8 cellular contexts compared by ENCODE assay signal in the genomic region with DNA sequence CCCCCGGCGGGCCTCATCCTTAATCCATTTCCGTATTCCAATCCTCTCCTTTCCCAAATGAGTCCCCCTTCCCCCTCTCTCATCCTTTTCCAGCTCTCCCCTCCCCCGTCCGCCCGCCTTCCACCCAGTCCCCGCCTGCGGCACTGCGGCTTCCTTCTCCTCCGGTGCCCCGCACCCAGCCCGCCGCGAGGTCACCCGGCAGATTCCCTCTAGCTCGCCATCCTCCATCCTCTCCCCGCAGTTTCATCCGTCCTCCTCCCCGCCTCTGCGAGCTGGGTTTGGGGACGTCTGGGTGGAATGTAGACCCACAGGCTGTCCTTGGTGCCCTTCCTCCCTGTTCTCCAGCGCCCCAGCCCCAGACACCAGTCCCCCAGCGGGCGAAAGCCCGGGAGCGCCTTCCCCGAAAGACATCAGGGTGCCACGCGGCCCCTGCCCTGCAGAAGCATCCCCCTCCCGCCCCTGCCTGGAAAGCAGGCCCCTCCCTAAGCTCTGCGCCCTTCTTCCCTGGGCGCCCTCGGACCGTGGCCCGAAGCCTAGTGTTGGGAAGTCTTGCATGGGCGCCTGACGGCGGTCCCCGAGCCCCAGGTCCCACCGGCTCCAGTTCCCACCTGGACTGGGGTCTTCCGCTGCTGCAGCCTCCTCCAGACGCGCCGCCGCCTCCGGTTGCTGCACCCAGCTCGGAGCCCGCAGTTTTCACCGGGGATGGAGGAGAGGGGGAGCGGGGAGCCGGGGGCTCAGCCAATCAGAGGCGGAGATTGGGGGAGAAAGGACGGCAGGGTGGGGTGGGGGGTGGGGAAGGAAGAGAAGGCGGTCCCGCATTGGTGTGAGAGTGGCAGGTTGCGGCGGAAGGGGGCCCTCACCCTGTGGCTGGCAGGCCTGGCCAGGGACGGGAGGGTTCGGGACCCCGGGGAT. TPM values are rescaled to one million over a fixed set of nuclear protein-coding genes. Genes with fewer than 3 reads are reported as not detected.
DNase-seq lines count a peak whose midpoint lies in the region; ATAC-seq and TF ChIP-seq lines count a peak whose summit lies in the region.

TSS of gene THY1 (minus strand) at position 668 of the 912 bp plus-strand sequence. CDS start 2,267 bp downstream, outside the sequence.

- H3K4me3 Mint-ChIP-seq in CD8-positive, alpha-beta T cell = peak within 1 kb of the TSS; percentile 61
- H3K4me3 Mint-ChIP-seq in type B pancreatic cell = peak within 1 kb of the TSS; percentile 92

- peaks cover 43% of the 10 kb centered on the region for H3K27me3 Mint-ChIP-seq in CD8-positive, alpha-beta T cell (ENCODE audit: low read depth)
- H3K27me3 Mint-ChIP-seq in type B pancreatic cell = peaks cover 58% of the 10 kb centered on the region

- no peak within 1 kb of the TSS for H3K27ac ChIP-seq in CD8-positive, alpha-beta T cell (ENCODE audit: low read depth, low read length)

- POLR2A ChIA-PET in CD8-positive, alpha-beta T cell (lab: Charles Lee) = no interaction called here

- H3K9me3 Mint-ChIP-seq in CD8-positive, alpha-beta T cell = no peaks in the 10 kb centered on the region
- H3K9me3 Mint-ChIP-seq in type B pancreatic cell = no peaks in the 10 kb centered on the region

- intact Hi-C loops in CD8-positive, alpha-beta T cell (cut with DNase I, micrococcal nuclease) = no loop called here

- H3K27me3 ChIP-seq in CD8-positive, alpha-beta T cell (ENCODE audit: insufficient read depth, low read length) = peaks cover 15% of the 10 kb centered on the region

- no peaks in the 10 kb centered on the region for H3K9me3 ChIP-seq in CD8-positive, alpha-beta T cell (ENCODE audit: low read length)

- no peak for ATAC-seq in CD8-positive, alpha-beta T cell
- ATAC-seq in GM18505 (IDR thresholded peaks at IDR 0.05; ENCODE audit: unreplicated experiment) (no peak), HG03460 (IDR thresholded peaks at IDR 0.05; ENCODE audit: unreplicated experiment) (no peak)

- no peaks in the 10 kb centered on the region for H3K36me3 Mint-ChIP-seq in CD8-positive, alpha-beta T cell
- H3K36me3 Mint-ChIP-seq in type B pancreatic cell = peaks cover 2% of the 10 kb centered on the region

- peaks cover 17% of the 10 kb centered on the region for H3K4me1 Mint-ChIP-seq in CD8-positive, alpha-beta T cell (ENCODE audit: low read depth)
- peaks cover 12% of the 10 kb centered on the region for H3K4me1 Mint-ChIP-seq in type B pancreatic cell (ENCODE audit: unreplicated experiment)

- peak in 1 of 7 experiments; percentile 46 for DNase-seq in CD8-positive, alpha-beta T cell
- DNase-seq in NCI-H2227 (lab: John Stamatoyannopoulos, UW; ENCODE audit: unreplicated experiment) = peak; percentile 78
- no peak for DNase-seq in dermis microvascular lymphatic vessel endothelial cell (ENCODE audit: low read depth in 2 of 2)
- peak; percentile 64 for DNase-seq in middle frontal gyrus (ENCODE audit: extremely low spot score, low spot score)
- no peak for DNase-seq in type B pancreatic cell (ENCODE audit: extremely low spot score, unreplicated experiment)
- no peak for DNase-seq in activated CD4-positive, alpha-beta T cell treated with anti-CD3 and anti-CD28 coated beads for 48 hours

- H3K36me3 ChIP-seq in CD8-positive, alpha-beta T cell (ENCODE audit: insufficient read depth, low read length) = no peaks in the 10 kb centered on the region

- H3K4me1 ChIP-seq in CD8-positive, alpha-beta T cell (ENCODE audit: insufficient read depth, low read length) = peaks cover 15% of the 10 kb centered on the region

- no peak for TF ChIP-seq POLR2A in GM18505 (IDR thresholded peaks at IDR 0.05; ENCODE audit: borderline replicate concordance, extremely low read depth, insufficient read depth, insufficient read length)

- H3K27ac Mint-ChIP-seq in CD8-positive, alpha-beta T cell = no peak within 1 kb of the TSS
- H3K27ac Mint-ChIP-seq in type B pancreatic cell = peak within 1 kb of the TSS; percentile 72

- H3K4me3 ChIP-seq in CD8-positive, alpha-beta T cell (ENCODE audit: low read depth, low read length) = peak within 1 kb of the TSS; percentile 33

- no peak for TF ChIP-seq CTCF in CD8-positive, alpha-beta T cell (IDR thresholded peaks at IDR 0.05)
- TF ChIP-seq CTCF in type B pancreatic cell (conservative IDR thresholded peaks at IDR 0.05) = no peak

- CTCF ChIA-PET in CD8-positive, alpha-beta T cell (lab: Charles Lee) = no interaction called here

RNA-seq across cellular contexts. Expression of gene THY1, which starts in this region (rescaled TPM):
- not detected for total RNA-seq in CD8-positive, alpha-beta T cell
- total RNA-seq in dermis microvascular lymphatic vessel endothelial cell = 3.8 and 10.1 TPM in 2 replicates
- 2.0 and 19.0 TPM in 2 replicates for total RNA-seq in type B pancreatic cell (ENCODE audit: low replicate concordance)

Comparison
In these comparisons a context has a peak if more than half of its experiments do, and no peak if none do; other contexts are left out.
1. DNase-seq: peak in NCI-H2227 (single experiment) and middle frontal gyrus (single experiment); none in dermis microvascular lymphatic vessel endothelial cell (0 of 2), type B pancreatic cell (single experiment) and activated CD4-positive, alpha-beta T cell treated with anti-CD3 and anti-CD28 coated beads for 48 hours (single experiment).